8 cellular contexts compared by ENCODE assay signal in genomic region chr16:1002399-1003161, GRCh38. TPM values are rescaled to one million over a fixed set of nuclear protein-coding genes. Genes with fewer than 3 reads are reported as not detected.
DNase-seq lines count a peak whose midpoint lies in the region; ATAC-seq, FAIRE-seq and TF ChIP-seq lines count a peak whose summit lies in the region.

No MANE protein-coding gene starts in this region.

- H3K27me3 Mint-ChIP-seq in CD14-positive monocyte (ENCODE audit: low read depth in 3 of 3), result peaks cover 14 to 17% (median 15%) of the 10 kb centered on the region in 3 donors

- no peaks in the 10 kb centered on the region for H3K36me3 Mint-ChIP-seq in CD14-positive monocyte

- no peak overlapping the region for H3K4me3 Mint-ChIP-seq in CD14-positive monocyte

- TF ChIP-seq CTCF in cardiac fibroblast (IDR thresholded peaks at IDR 0.05; ENCODE audit: low read depth, low read length) (no peak), CD14-positive monocyte (IDR thresholded peaks at IDR 0.05) (no peak)

- FAIRE-seq in GM12891 (lab: Jason Lieb, UNC), result no peak

- intact Hi-C loops in CD14-positive monocyte (cut with micrococcal nuclease), result loop anchor here in 1 of 2 donors (5.0 kb wide), 1 partner anchor 170 kb away; no protein-coding TSS in a partner anchor

- H3K9me3 Mint-ChIP-seq in CD14-positive monocyte, result peaks cover 0 to 4% (median 0%) of the 10 kb centered on the region in 7 donors

- no peaks in the 10 kb centered on the region for H3K4me1 Mint-ChIP-seq in CD14-positive monocyte

- no peak for ATAC-seq in HG02623 (IDR thresholded peaks at IDR 0.05; ENCODE audit: unreplicated experiment)
- no peak for ATAC-seq in HG03108 (IDR thresholded peaks at IDR 0.05; ENCODE audit: unreplicated experiment)

- DNase-seq in HPDE6-E6E7 (ENCODE audit: extremely low spot score) (peak; percentile 29), cardiac fibroblast (ENCODE audit: low read depth in 2 of 2) (peak; percentile 83 to 84), renal cortical epithelial cell (ENCODE audit: low read depth) (peak; percentile 88), CD14-positive monocyte (ENCODE audit: low spot score) (no peak), GM12891 (ENCODE audit: insufficient read length, low spot score) (no peak)
- DNase-seq in activated CD4-positive, alpha-beta T cell treated with anti-CD3 and anti-CD28 coated beads for 1 hour, result peak; percentile 55

- no peak overlapping the region for H3K27ac Mint-ChIP-seq in CD14-positive monocyte

- no peak overlapping the region for H3K4me3 ChIP-seq in cardiac fibroblast (replicated peaks in 1 of 2; ENCODE audit: low read depth in 2 of 2, low read length in 2 of 2)

- TF ChIP-seq POLR2A in GM12891 (IDR thresholded peaks at IDR 0.05; ENCODE audit: low read depth, low read length), result no peak

TF ChIP-seq in GM12891, 5 proteins besides CTCF, POLR2A, EP300 and RAD21:
- TF ChIP-seq PAX5 (IDR thresholded peaks at IDR 0.05; ENCODE audit: insufficient read depth, low read length, severe bottlenecking), result no peak
- no peak for TF ChIP-seq TAF1 (IDR thresholded peaks at IDR 0.05; ENCODE audit: low read depth, low read length)
- no peak for TF ChIP-seq POLR2AphosphoS5 (IDR thresholded peaks at IDR 0.05; ENCODE audit: low read depth, low read length)
- no peak for TF ChIP-seq SPI1 (IDR thresholded peaks at IDR 0.05; ENCODE audit: low read depth, low read length)
- TF ChIP-seq POU2F2 (IDR thresholded peaks at IDR 0.05; ENCODE audit: low read depth, low read length), result no peak

RNA-seq across cellular contexts. Expression of gene SOX8, which starts 21.0 kb away (rescaled TPM):
- 0.20 TPM in 1 of 2 replicates, not detected in the other for total RNA-seq in renal cortical epithelial cell
- not detected for polyA plus RNA-seq in CD14-positive monocyte
- 0.06 TPM for polyA plus RNA-seq in GM12891 (2012; ENCODE audit: low read depth, missing spikeins)

RNA-seq across cellular contexts. Expression of gene LMF1, which starts 31.8 kb away (rescaled TPM):
- total RNA-seq in renal cortical epithelial cell, result 12.7 and 27.6 TPM in 2 replicates
- polyA plus RNA-seq in CD14-positive monocyte, result 10 to 100 TPM in 1 of 2 donors, 1 to 10 TPM in 1; 5.9 to 10.6 TPM
- polyA plus RNA-seq in GM12891 (2012; ENCODE audit: low read depth, missing spikeins), result 3.6 TPM

Comparison
In these comparisons a context has a peak if more than half of its experiments do, and no peak if none do; other contexts are left out.
1. DNase-seq: peak in HPDE6-E6E7 (single experiment), activated CD4-positive, alpha-beta T cell treated with anti-CD3 and anti-CD28 coated beads for 1 hour (single experiment), cardiac fibroblast (2 of 2) and renal cortical epithelial cell (single experiment); none in CD14-positive monocyte (single experiment) and GM12891 (single experiment).